Comparison of ENCODE assay signal across 1 cellular context in the genomic region with DNA sequence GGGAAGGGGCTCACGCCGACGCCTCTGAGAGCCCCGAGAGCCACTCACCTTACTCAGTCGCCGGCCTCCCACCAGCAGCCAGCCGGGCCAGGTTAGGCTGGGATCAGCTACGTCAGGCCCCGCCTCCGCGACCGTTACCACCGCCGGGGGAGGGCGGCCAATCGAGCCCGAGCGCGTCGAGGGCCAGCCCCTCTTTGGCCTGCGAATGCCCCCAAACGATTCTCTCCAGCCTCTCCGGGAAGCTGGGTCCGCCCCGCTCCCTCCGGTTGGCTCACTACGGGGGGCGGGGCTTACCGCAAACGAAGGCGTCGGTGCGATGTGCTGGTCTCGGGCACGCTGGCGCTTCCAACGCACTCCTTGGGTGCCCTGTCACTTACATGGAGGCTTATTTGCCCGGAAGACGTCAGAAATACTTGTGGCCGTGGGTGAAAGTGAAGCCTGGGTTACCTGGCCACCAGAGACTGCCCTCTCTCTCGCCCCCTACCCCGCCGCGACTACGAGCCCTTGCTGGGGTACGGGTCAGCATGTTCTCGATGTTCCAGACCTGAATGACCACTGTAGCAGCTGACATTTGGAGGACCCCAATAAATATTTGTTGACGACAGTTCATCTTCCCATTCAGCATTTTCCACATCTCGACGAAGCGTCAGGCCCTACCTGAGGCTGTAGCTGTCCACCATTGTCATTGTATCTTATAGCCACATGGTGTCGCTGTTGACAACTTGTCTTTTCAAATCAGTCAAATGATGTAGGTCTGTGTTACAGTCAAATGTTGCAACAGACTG.
TF ChIP-seq lines count a peak whose summit lies in the region.

A gene with protein sequence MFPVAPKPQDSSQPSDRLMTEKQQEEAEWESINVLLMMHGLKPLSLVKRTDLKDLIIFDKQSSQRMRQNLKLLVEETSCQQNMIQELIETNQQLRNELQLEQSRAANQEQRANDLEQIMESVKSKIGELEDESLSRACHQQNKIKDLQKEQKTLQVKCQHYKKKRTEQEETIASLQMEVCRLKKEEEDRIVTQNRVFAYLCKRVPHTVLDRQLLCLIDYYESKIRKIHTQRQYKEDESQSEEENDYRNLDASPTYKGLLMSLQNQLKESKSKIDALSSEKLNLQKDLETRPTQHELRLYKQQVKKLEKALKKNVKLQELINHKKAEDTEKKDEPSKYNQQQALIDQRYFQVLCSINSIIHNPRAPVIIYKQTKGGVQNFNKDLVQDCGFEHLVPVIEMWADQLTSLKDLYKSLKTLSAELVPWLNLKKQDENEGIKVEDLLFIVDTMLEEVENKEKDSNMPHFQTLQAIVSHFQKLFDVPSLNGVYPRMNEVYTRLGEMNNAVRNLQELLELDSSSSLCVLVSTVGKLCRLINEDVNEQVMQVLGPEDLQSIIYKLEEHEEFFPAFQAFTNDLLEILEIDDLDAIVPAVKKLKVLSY (minus strand): TSS at position 111 of the 785 bp plus-strand sequence. CDS start 21,333 bp downstream, outside the sequence.

TF ChIP-seq in HepG2, 621 proteins besides CTCF, POLR2A, EP300 and RAD21 (continued from another document and continues in another):
- TF ChIP-seq, protein P1, sequence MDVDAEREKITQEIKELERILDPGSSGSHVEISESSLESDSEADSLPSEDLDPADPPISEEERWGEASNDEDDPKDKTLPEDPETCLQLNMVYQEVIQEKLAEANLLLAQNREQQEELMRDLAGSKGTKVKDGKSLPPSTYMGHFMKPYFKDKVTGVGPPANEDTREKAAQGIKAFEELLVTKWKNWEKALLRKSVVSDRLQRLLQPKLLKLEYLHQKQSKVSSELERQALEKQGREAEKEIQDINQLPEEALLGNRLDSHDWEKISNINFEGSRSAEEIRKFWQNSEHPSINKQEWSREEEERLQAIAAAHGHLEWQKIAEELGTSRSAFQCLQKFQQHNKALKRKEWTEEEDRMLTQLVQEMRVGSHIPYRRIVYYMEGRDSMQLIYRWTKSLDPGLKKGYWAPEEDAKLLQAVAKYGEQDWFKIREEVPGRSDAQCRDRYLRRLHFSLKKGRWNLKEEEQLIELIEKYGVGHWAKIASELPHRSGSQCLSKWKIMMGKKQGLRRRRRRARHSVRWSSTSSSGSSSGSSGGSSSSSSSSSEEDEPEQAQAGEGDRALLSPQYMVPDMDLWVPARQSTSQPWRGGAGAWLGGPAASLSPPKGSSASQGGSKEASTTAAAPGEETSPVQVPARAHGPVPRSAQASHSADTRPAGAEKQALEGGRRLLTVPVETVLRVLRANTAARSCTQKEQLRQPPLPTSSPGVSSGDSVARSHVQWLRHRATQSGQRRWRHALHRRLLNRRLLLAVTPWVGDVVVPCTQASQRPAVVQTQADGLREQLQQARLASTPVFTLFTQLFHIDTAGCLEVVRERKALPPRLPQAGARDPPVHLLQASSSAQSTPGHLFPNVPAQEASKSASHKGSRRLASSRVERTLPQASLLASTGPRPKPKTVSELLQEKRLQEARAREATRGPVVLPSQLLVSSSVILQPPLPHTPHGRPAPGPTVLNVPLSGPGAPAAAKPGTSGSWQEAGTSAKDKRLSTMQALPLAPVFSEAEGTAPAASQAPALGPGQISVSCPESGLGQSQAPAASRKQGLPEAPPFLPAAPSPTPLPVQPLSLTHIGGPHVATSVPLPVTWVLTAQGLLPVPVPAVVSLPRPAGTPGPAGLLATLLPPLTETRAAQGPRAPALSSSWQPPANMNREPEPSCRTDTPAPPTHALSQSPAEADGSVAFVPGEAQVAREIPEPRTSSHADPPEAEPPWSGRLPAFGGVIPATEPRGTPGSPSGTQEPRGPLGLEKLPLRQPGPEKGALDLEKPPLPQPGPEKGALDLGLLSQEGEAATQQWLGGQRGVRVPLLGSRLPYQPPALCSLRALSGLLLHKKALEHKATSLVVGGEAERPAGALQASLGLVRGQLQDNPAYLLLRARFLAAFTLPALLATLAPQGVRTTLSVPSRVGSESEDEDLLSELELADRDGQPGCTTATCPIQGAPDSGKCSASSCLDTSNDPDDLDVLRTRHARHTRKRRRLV (CRISPR knock-in tag; IDR thresholded peaks at IDR 0.05): peak; percentile 84; the same call in 1 of the 2 replicates
- no peak for TF ChIP-seq ZFP36L2 (CRISPR knock-in tag; IDR thresholded peaks at IDR 0.05)
- TF ChIP-seq, protein P2, sequence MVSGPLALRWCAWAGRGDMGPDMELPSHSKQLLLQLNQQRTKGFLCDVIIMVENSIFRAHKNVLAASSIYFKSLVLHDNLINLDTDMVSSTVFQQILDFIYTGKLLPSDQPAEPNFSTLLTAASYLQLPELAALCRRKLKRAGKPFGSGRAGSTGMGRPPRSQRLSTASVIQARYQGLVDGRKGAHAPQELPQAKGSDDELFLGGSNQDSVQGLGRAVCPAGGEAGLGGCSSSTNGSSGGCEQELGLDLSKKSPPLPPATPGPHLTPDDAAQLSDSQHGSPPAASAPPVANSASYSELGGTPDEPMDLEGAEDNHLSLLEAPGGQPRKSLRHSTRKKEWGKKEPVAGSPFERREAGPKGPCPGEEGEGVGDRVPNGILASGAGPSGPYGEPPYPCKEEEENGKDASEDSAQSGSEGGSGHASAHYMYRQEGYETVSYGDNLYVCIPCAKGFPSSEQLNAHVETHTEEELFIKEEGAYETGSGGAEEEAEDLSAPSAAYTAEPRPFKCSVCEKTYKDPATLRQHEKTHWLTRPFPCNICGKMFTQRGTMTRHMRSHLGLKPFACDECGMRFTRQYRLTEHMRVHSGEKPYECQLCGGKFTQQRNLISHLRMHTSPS (CRISPR knock-in tag; IDR thresholded peaks at IDR 0.05; ENCODE audit: low read depth): peak; percentile 70
- TF ChIP-seq FOXJ3 (CRISPR knock-in tag; IDR thresholded peaks at IDR 0.05; ENCODE audit: borderline replicate concordance): peak; percentile 67; the same call in 1 of the 2 replicates
- TF ChIP-seq, protein P3, sequence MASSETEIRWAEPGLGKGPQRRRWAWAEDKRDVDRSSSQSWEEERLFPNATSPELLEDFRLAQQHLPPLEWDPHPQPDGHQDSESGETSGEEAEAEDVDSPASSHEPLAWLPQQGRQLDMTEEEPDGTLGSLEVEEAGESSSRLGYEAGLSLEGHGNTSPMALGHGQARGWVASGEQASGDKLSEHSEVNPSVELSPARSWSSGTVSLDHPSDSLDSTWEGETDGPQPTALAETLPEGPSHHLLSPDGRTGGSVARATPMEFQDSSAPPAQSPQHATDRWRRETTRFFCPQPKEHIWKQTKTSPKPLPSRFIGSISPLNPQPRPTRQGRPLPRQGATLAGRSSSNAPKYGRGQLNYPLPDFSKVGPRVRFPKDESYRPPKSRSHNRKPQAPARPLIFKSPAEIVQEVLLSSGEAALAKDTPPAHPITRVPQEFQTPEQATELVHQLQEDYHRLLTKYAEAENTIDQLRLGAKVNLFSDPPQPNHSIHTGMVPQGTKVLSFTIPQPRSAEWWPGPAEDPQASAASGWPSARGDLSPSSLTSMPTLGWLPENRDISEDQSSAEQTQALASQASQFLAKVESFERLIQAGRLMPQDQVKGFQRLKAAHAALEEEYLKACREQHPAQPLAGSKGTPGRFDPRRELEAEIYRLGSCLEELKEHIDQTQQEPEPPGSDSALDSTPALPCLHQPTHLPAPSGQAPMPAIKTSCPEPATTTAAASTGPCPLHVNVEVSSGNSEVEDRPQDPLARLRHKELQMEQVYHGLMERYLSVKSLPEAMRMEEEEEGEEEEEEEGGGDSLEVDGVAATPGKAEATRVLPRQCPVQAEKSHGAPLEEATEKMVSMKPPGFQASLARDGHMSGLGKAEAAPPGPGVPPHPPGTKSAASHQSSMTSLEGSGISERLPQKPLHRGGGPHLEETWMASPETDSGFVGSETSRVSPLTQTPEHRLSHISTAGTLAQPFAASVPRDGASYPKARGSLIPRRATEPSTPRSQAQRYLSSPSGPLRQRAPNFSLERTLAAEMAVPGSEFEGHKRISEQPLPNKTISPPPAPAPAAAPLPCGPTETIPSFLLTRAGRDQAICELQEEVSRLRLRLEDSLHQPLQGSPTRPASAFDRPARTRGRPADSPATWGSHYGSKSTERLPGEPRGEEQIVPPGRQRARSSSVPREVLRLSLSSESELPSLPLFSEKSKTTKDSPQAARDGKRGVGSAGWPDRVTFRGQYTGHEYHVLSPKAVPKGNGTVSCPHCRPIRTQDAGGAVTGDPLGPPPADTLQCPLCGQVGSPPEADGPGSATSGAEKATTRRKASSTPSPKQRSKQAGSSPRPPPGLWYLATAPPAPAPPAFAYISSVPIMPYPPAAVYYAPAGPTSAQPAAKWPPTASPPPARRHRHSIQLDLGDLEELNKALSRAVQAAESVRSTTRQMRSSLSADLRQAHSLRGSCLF (CRISPR knock-in tag; IDR thresholded peaks at IDR 0.05; ENCODE audit: borderline replicate concordance): peak; percentile 42; the same call in 1 of the 2 replicates
- peak; percentile 74 for TF ChIP-seq U2AF1 (optimal IDR thresholded peaks at IDR 0.05; ENCODE audit: low read depth, low read length)
- TF ChIP-seq ZMYM4 (CRISPR knock-in tag; IDR thresholded peaks at IDR 0.05): peak; percentile 99
- peak; percentile 91 for TF ChIP-seq ZNF343 (CRISPR knock-in tag; IDR thresholded peaks at IDR 0.05)
- TF ChIP-seq SPEN (CRISPR knock-in tag; IDR thresholded peaks at IDR 0.05; ENCODE audit: low read depth): peak; percentile 19; the same call in 1 of the 2 replicates
- 0 out of 2 replicates have a peak, but pooled peaks have one; percentile 46 for TF ChIP-seq ZSCAN20 (CRISPR knock-in tag; IDR thresholded peaks at IDR 0.05; ENCODE audit: borderline replicate concordance)
- TF ChIP-seq FOSL2 (CRISPR knock-in tag; IDR thresholded peaks at IDR 0.05): peak; percentile 15
- TF ChIP-seq GABPA (IDR thresholded peaks at IDR 0.05; ENCODE audit: low read depth, low read length): no peak
- TF ChIP-seq GABPA (CRISPR knock-in tag; IDR thresholded peaks at IDR 0.05; ENCODE audit: low read depth): peak; percentile 59
- TF ChIP-seq ZNF556 (CRISPR knock-in tag; IDR thresholded peaks at IDR 0.05; ENCODE audit: borderline replicate concordance): no peak; the same call in 1 of the 2 replicates
- TF ChIP-seq, protein P4, sequence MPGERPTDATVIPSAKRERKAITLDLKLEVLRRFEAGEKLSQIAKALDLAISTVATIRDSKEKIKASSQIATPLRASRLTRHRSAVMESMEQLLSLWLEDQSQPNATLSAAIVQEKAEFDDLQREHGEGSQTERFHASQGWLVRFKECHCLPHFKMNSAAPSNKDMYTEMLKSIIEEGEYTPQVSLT (CRISPR knock-in tag; IDR thresholded peaks at IDR 0.05; ENCODE audit: borderline replicate concordance, low read depth): no peak
- TF ChIP-seq RELA (CRISPR knock-in tag; IDR thresholded peaks at IDR 0.05): 0 out of 2 replicates have a peak, but pooled peaks have one; percentile 57
- TF ChIP-seq, protein P5, sequence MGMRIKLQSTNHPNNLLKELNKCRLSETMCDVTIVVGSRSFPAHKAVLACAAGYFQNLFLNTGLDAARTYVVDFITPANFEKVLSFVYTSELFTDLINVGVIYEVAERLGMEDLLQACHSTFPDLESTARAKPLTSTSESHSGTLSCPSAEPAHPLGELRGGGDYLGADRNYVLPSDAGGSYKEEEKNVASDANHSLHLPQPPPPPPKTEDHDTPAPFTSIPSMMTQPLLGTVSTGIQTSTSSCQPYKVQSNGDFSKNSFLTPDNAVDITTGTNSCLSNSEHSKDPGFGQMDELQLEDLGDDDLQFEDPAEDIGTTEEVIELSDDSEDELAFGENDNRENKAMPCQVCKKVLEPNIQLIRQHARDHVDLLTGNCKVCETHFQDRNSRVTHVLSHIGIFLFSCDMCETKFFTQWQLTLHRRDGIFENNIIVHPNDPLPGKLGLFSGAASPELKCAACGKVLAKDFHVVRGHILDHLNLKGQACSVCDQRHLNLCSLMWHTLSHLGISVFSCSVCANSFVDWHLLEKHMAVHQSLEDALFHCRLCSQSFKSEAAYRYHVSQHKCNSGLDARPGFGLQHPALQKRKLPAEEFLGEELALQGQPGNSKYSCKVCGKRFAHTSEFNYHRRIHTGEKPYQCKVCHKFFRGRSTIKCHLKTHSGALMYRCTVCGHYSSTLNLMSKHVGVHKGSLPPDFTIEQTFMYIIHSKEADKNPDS (CRISPR knock-in tag; IDR thresholded peaks at IDR 0.05): peak; percentile 27; the same call in 1 of the 2 replicates
- peak; percentile 86 for TF ChIP-seq ZFP90 (CRISPR knock-in tag; IDR thresholded peaks at IDR 0.05; ENCODE audit: borderline replicate concordance)
- TF ChIP-seq LCORL (IDR thresholded peaks at IDR 0.05): no peak
- 0 out of 2 replicates have a peak, but pooled peaks have one; percentile 25 for TF ChIP-seq LCORL (CRISPR knock-in tag; IDR thresholded peaks at IDR 0.05)
- no peak for TF ChIP-seq ZNF737 (CRISPR knock-in tag; IDR thresholded peaks at IDR 0.05; ENCODE audit: borderline replicate concordance)
- TF ChIP-seq, protein P6, sequence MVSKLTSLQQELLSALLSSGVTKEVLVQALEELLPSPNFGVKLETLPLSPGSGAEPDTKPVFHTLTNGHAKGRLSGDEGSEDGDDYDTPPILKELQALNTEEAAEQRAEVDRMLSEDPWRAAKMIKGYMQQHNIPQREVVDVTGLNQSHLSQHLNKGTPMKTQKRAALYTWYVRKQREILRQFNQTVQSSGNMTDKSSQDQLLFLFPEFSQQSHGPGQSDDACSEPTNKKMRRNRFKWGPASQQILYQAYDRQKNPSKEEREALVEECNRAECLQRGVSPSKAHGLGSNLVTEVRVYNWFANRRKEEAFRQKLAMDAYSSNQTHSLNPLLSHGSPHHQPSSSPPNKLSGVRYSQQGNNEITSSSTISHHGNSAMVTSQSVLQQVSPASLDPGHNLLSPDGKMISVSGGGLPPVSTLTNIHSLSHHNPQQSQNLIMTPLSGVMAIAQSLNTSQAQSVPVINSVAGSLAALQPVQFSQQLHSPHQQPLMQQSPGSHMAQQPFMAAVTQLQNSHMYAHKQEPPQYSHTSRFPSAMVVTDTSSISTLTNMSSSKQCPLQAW (CRISPR knock-in tag; IDR thresholded peaks at IDR 0.05): peak; percentile 74; the same call in 1 of the 2 replicates
- TF ChIP-seq SMAD3 (CRISPR knock-in tag; IDR thresholded peaks at IDR 0.05): peak; percentile 7; the same call in 1 of the 2 replicates
- TF ChIP-seq FOXK2 (IDR thresholded peaks at IDR 0.05): no peak
- TF ChIP-seq, protein P7, sequence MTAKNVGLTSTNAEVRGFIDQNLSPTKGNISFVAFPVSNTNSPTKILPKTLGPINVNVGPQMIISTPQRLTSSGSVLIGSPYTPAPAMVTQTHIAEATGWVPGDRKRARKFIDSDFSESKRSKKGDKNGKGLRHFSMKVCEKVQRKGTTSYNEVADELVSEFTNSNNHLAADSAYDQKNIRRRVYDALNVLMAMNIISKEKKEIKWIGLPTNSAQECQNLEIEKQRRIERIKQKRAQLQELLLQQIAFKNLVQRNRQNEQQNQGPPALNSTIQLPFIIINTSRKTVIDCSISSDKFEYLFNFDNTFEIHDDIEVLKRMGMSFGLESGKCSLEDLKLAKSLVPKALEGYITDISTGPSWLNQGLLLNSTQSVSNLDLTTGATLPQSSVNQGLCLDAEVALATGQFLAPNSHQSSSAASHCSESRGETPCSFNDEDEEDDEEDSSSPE (CRISPR knock-in tag; IDR thresholded peaks at IDR 0.05): peak; percentile 68
- TF ChIP-seq, protein P8, sequence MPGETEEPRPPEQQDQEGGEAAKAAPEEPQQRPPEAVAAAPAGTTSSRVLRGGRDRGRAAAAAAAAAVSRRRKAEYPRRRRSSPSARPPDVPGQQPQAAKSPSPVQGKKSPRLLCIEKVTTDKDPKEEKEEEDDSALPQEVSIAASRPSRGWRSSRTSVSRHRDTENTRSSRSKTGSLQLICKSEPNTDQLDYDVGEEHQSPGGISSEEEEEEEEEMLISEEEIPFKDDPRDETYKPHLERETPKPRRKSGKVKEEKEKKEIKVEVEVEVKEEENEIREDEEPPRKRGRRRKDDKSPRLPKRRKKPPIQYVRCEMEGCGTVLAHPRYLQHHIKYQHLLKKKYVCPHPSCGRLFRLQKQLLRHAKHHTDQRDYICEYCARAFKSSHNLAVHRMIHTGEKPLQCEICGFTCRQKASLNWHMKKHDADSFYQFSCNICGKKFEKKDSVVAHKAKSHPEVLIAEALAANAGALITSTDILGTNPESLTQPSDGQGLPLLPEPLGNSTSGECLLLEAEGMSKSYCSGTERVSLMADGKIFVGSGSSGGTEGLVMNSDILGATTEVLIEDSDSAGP (CRISPR knock-in tag; IDR thresholded peaks at IDR 0.05; ENCODE audit: borderline replicate concordance): peak; percentile 92
- TF ChIP-seq, protein P9, sequence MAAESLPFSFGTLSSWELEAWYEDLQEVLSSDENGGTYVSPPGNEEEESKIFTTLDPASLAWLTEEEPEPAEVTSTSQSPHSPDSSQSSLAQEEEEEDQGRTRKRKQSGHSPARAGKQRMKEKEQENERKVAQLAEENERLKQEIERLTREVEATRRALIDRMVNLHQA (CRISPR knock-in tag; IDR thresholded peaks at IDR 0.05): peak; percentile 75; the same call in 1 of the 2 replicates
